In the genomic region with DNA sequence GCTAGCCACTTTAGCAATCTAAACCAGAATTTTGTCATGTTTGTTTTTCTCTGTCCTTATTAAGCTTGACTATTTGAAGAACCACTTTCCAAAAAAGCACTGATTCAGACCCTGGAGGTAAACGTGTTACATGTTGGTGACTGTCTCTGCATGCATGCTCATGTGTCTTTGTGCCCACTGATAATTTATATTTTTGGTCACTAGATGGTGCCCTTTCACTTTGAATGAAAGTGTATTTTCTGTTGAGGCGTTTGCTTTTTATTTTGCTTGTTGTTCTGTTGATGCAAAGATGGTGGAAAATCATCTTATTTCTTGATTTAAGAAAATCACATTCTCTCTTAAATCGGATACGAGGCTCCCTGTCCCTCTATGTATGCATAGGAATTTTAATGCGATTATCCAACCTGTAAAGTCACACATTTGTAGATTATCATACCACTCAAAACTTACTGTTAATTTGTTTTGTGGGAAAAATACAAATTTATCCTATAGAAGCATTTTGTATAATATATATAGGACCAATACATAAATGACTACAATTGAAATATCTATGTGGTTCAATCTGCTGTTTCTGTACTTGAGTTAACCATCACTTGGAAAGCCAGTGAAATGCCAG, we compare ENCODE assay signal across 8 cellular contexts.
DNase-seq lines count a peak whose midpoint lies in the region; ATAC-seq lines count a peak whose summit lies in the region.

No MANE protein-coding gene starts in this region.

- CTCF ChIA-PET in activated CD8-positive, alpha-beta memory T cell treated with anti-CD3 and anti-CD28 coated beads, Interleukin-2, amount 10 ng/mL, durations not matched to agents 7 days and 5 days (lab: Charles Lee) = no interaction called here

- no peaks in the 10 kb centered on the region for H3K9me3 Mint-ChIP-seq in activated CD8-positive, alpha-beta memory T cell treated with anti-CD3 and anti-CD28 coated beads, Interleukin-2, amount 10 ng/mL, durations not matched to agents 7 days and 5 days (ENCODE audit: low read depth)

- no peak overlapping the region for H3K4me3 Mint-ChIP-seq in activated CD8-positive, alpha-beta memory T cell treated with anti-CD3 and anti-CD28 coated beads, Interleukin-2, amount 10 ng/mL, durations not matched to agents 7 days and 5 days

- H3K36me3 Mint-ChIP-seq in activated CD8-positive, alpha-beta memory T cell treated with anti-CD3 and anti-CD28 coated beads, Interleukin-2, amount 10 ng/mL, durations not matched to agents 7 days and 5 days = no peaks in the 10 kb centered on the region

- no peaks in the 10 kb centered on the region for H3K27me3 Mint-ChIP-seq in activated CD8-positive, alpha-beta memory T cell treated with anti-CD3 and anti-CD28 coated beads, Interleukin-2, amount 10 ng/mL, durations not matched to agents 7 days and 5 days

- ATAC-seq in HG02798 (IDR thresholded peaks at IDR 0.05; ENCODE audit: poor library complexity, unreplicated experiment) (peak; percentile 63), GM19397 (IDR thresholded peaks at IDR 0.05; ENCODE audit: unreplicated experiment) (no peak)
- no peak for ATAC-seq in activated CD8-positive, alpha-beta memory T cell treated with anti-CD3 and anti-CD28 coated beads, Interleukin-2, amount 10 ng/mL, durations not matched to agents 7 days and 5 days

- no peaks in the 10 kb centered on the region for H3K4me1 Mint-ChIP-seq in activated CD8-positive, alpha-beta memory T cell treated with anti-CD3 and anti-CD28 coated beads, Interleukin-2, amount 10 ng/mL, durations not matched to agents 7 days and 5 days

- peak; percentile 22 to 74 (median 48) for DNase-seq in NCI-H1417 (lab: John Stamatoyannopoulos, UW)
- DNase-seq in NCI-H1417 treated with DMSO at 0.1 percent for 48 hours (lab: John Stamatoyannopoulos, UW) = no peak
- DNase-seq in NCI-H69 (lab: John Stamatoyannopoulos, UW) = peak; percentile 62
- DNase-seq in dermis microvascular lymphatic vessel endothelial cell (ENCODE audit: low read depth in 2 of 2) = peak; percentile 7 to 12
- DNase-seq in middle frontal gyrus (ENCODE audit: extremely low spot score, low spot score) = peak; percentile 50
- no peak for DNase-seq in activated CD8-positive, alpha-beta memory T cell treated with anti-CD3 and anti-CD28 coated beads, Interleukin-2, amount 10 ng/mL, durations not matched to agents 7 days and 5 days

- no peak overlapping the region for H3K27ac Mint-ChIP-seq in activated CD8-positive, alpha-beta memory T cell treated with anti-CD3 and anti-CD28 coated beads, Interleukin-2, amount 10 ng/mL, durations not matched to agents 7 days and 5 days

Comparison
In these comparisons a context has a peak if more than half of its experiments do, and no peak if none do; other contexts are left out.
1. DNase-seq: peak in NCI-H1417 (3 of 3), NCI-H69 (single experiment), dermis microvascular lymphatic vessel endothelial cell (2 of 2) and middle frontal gyrus (single experiment); none in NCI-H1417 treated with DMSO at 0.1 percent for 48 hours (single experiment) and activated CD8-positive, alpha-beta memory T cell treated with anti-CD3 and anti-CD28 coated beads, Interleukin-2, amount 10 ng/mL, durations not matched to agents 7 days and 5 days (single experiment).